In the genomic region with DNA sequence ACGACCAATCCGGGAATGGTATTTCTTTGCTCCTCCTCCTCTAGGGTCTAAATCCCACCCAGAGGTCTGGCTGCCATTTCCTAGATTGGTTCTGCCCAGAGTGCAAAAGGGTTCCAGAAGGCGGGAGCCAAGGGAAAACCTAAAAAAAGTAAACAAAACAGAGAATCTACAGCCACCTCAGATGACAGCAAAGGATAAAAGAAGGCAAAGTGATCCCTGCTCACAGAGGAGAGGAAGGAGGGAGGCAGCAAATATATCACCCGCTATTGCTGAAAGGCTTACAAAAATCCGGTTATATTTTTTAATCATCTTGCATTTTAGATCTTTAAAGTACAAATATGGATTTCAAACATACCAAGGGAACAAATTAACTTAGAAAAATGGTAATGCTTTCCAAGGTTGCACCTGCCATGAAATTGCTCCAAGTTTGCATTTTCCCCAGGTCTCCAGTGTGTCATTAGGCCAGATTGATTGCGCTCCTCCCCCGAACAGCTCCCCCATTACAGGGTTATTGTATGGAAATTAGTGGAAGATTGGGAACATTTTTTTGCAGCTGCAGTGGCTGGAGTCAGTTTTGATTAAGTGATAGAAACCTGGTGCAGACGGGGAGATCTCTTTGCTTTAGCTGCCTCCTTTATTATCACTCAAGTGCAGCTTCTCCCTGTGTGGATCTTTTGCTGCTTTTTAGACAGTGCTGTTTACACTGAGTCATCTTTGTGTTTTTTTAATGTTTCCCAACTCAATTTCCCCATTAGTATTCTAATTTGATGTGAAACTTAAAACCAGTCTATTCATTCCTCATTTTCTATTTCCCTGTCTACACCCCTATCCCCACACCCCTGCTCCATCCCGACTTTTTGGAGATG, we compare ENCODE assay signal across 31 cellular contexts.
DNase-seq lines count a peak whose midpoint lies in the region; ATAC-seq, FAIRE-seq and TF ChIP-seq lines count a peak whose summit lies in the region.
"Had no signal": no experiment of that assay in that cellular context is flagged by ENCODE, and none has a peak within 500 bp of the region (broad histone marks: within the 10 kb centered on the region; RNA-seq: fewer than 3 reads in every experiment).

No MANE protein-coding gene starts in this region.

- H3K36me3 ChIP-seq in H1 (ENCODE audit: control insufficient read depth in 2 of 4, insufficient read depth in 4 of 4, low read length in 3 of 4), result no peaks in the 10 kb centered on the region
- H3K36me3 ChIP-seq in right lobe of liver, result no peaks in the 10 kb centered on the region
- H3K36me3 ChIP-seq in heart right ventricle, result no peaks in the 10 kb centered on the region
- H3K36me3 ChIP-seq: brain microvascular endothelial cell, gastrocnemius medialis, prostate gland, thoracic aorta, uterus had no signal

- H3K4me2 ChIP-seq in H1 (ENCODE audit: insufficient read depth in 1 of 2, low read depth in 2 of 2, low read length in 2 of 2), result no peak overlapping the region
- H3K4me2 ChIP-seq: hepatocyte had no signal

- no peak overlapping the region for H2BK120ac ChIP-seq in H1 (replicated peaks; ENCODE audit: low read depth, low read length)

- no peaks in the 10 kb centered on the region for H3K79me2 ChIP-seq in H1 (ENCODE audit: control insufficient read depth in 1 of 2, insufficient read depth in 2 of 2, low read length in 2 of 2)
- H3K79me2 ChIP-seq: hepatocyte had no signal

- CTCF ChIA-PET in H1 (lab: Charles Lee; ENCODE audit: partially characterized antibody), result no interaction called here

- H4K91ac ChIP-seq in H1 (replicated peaks; ENCODE audit: insufficient read length, low read length), result no peak overlapping the region

- H3K79me1 ChIP-seq in H1 (ENCODE audit: low read depth, low read length), result no peaks in the 10 kb centered on the region

- no peaks in the 10 kb centered on the region for H4K20me1 ChIP-seq in H1 (replicated peaks in 1 of 2; ENCODE audit: control insufficient read depth in 1 of 2, insufficient read depth in 2 of 2, low read length in 2 of 2)

- H2BK20ac ChIP-seq in H1 (ENCODE audit: low read length), result no peak overlapping the region

- H2BK15ac ChIP-seq in H1 (ENCODE audit: low read length), result no peak overlapping the region

- no peak overlapping the region for H3K56ac ChIP-seq in H1 (replicated peaks; ENCODE audit: insufficient read length, low read depth, low read length)

- no peaks in the 10 kb centered on the region for H3K9me3 ChIP-seq in H1 (ENCODE audit: insufficient read depth in 2 of 2, low read depth in 1 of 2, low read length in 1 of 2)
- no peaks in the 10 kb centered on the region for H3K9me3 ChIP-seq in right lobe of liver
- H3K9me3 ChIP-seq in heart right ventricle, result no peaks in the 10 kb centered on the region
- H3K9me3 ChIP-seq: gastrocnemius medialis, mucosa of descending colon, prostate gland, thoracic aorta, uterus had no signal

- H3K27me3 ChIP-seq in H1 (replicated peaks in 1 of 4; ENCODE audit: control insufficient read depth in 3 of 4, extremely low read depth in 1 of 4, insufficient read depth in 3 of 4, low read length in 3 of 4) (no peaks in the 10 kb centered on the region), right lobe of liver (no peaks in the 10 kb centered on the region), heart right ventricle (peaks cover 0 to 56% (median 18%) of the 10 kb centered on the region in 7 donors)
- H3K27me3 ChIP-seq: brain microvascular endothelial cell, gastrocnemius medialis, uterus had no signal

- H3K4me1 ChIP-seq in H1 (replicated peaks in 1 of 4; ENCODE audit: control insufficient read depth in 3 of 4, insufficient read depth in 4 of 4, low read length in 3 of 4), result no peaks in the 10 kb centered on the region; a peak in 1 of 7 replicates
- no peaks in the 10 kb centered on the region for H3K4me1 ChIP-seq in right lobe of liver
- no peaks in the 10 kb centered on the region for H3K4me1 ChIP-seq in heart right ventricle
- H3K4me1 ChIP-seq: gastrocnemius medialis, prostate gland, uterus had no signal

- intact Hi-C loops in right lobe of liver (cut with DNase I) (no loop called here), heart right ventricle (cut with DNase I) (no loop called here)

- TF ChIP-seq EP300 in H1 (IDR thresholded peaks at IDR 0.05; ENCODE audit: borderline replicate concordance in 1 of 2, low read depth in 2 of 2, low read length in 2 of 2), result no peak

- H3K14ac ChIP-seq in H1 (ENCODE audit: insufficient read length), result no peak overlapping the region

- H3K18ac ChIP-seq in H1 (ENCODE audit: extremely low read depth, low read length), result no peak overlapping the region

- H3K4me3 ChIP-seq in H1 (ENCODE audit: extremely low read depth in 1 of 4, insufficient read depth in 2 of 4, low read depth in 3 of 4, low read length in 4 of 4) (no peak overlapping the region), right lobe of liver (no peak overlapping the region), heart right ventricle (no peak overlapping the region)
- H3K4me3 ChIP-seq: gastrocnemius medialis, hepatocyte, mucosa of descending colon, prostate gland, thoracic aorta, uterus had no signal

- 83% methylated on average over 9 of the region's 9 CpGs; no CpG with 5 or more reads in 1 of the 2 experiments for WGBS in H1 (ENCODE audit: extremely low coverage in 1 of 2, insufficient coverage in 1 of 2, insufficient read length in 1 of 2, insufficient replicate concordance in 2 of 2, low coverage in 1 of 2, low lambda C conversion rate in 2 of 2, missing lambda C conversion rate in 1 of 2), 2 experiments
- WGBS in right lobe of liver (ENCODE audit: insufficient coverage, low coverage, low lambda C conversion rate, missing lambda C conversion rate), result 52% methylated on average over 9 of the region's 9 CpGs
- WGBS in heart right ventricle, 2 donors, result 78% methylated on average over 9 of the region's 9 CpGs

- 0 out of 2 replicates have a peak overlapping the region, but pooled peaks have one; percentile 6 for H2AFZ ChIP-seq in H1 (ENCODE audit: low read length)
- H2AFZ ChIP-seq: hepatocyte had no signal

- TF ChIP-seq RAD21 in H1 (IDR thresholded peaks at IDR 0.05 in 1 of 2, conservative IDR thresholded peaks at IDR 0.05 in 1 of 2; ENCODE audit: low read depth in 2 of 2, low read length in 2 of 2), result no peak

- FAIRE-seq in H1 (lab: Jason Lieb, UNC), result no peak

- no peak overlapping the region for H4K8ac ChIP-seq in H1 (ENCODE audit: extremely low read depth, insufficient read depth, low read length)

- H3K4ac ChIP-seq in H1 (replicated peaks; ENCODE audit: insufficient read length, low read depth, low read length), result no peak overlapping the region

- ATAC-seq in right lobe of liver (no peak), heart right ventricle (no peak)
- ATAC-seq: activated CD4-positive, alpha-beta T cell treated with anti-CD3 and anti-CD28 coated beads for 36 hours; activated T-helper 17 cell treated with anti-CD3 and anti-CD28 coated beads, Interleukin-2, amount 50 U/mL, for 72 hours; gastrocnemius medialis; mucosa of descending colon; natural killer cell; Panc1; sciatic nerve; stimulated activated naive CD8-positive, alpha-beta T cell treated with anti-CD3 and anti-CD28 coated beads, Interleukin-15, amount 100 ng/mL, for 72 hours had no signal

- no peaks in the 10 kb centered on the region for H3K23me2 ChIP-seq in H1 (ENCODE audit: low read depth, low read length)

- POLR2A ChIA-PET in H1 (lab: Charles Lee; ENCODE audit: partially characterized antibody), result no interaction called here

- no peak overlapping the region for H3K23ac ChIP-seq in H1 (ENCODE audit: insufficient read length)

- no peak overlapping the region for H2BK12ac ChIP-seq in H1 (ENCODE audit: low read depth, low read length)

- no peak overlapping the region for H4K5ac ChIP-seq in H1 (ENCODE audit: insufficient read length, low read depth, low read length)

- no peak overlapping the region for H3K27ac ChIP-seq in H1 (ENCODE audit: low read depth, low read length)
- H3K27ac ChIP-seq in right lobe of liver, result no peak overlapping the region
- H3K27ac ChIP-seq in heart right ventricle, result no peak overlapping the region
- H3K27ac ChIP-seq: brain microvascular endothelial cell, C4-2B, gastrocnemius medialis, hepatocyte, prostate gland, thoracic aorta, uterus, VCaP had no signal

- no peak overlapping the region for H2BK5ac ChIP-seq in H1 (ENCODE audit: low read depth, low read length)

- TF ChIP-seq CTCF in H1 (IDR thresholded peaks at IDR 0.05; ENCODE audit: control extremely low read depth in 1 of 3, insufficient read depth in 1 of 3, low read depth in 1 of 3, low read length in 3 of 3) (no peak), right lobe of liver (IDR thresholded peaks at IDR 0.05) (no peak), heart right ventricle (IDR thresholded peaks at IDR 0.05) (no peak)

- DNase-seq in NCI-H2081 (lab: John Stamatoyannopoulos, UW), result peak; percentile 7 to 31
- no peak for DNase-seq in NCI-H2081 treated with DMSO at 0.1 percent for 48 hours (lab: John Stamatoyannopoulos, UW)
- DNase-seq in NCI-H1417 (lab: John Stamatoyannopoulos, UW), result peak; percentile 6 to 85 (median 55)
- peak; percentile 20 for DNase-seq in NCI-H69 (lab: John Stamatoyannopoulos, UW)
- no peak for DNase-seq in H1 (ENCODE audit: low read depth in 1 of 2, low spot score in 2 of 2)
- DNase-seq in right lobe of liver, result no peak
- DNase-seq in heart right ventricle, result no peak
- no peak for DNase-seq in activated CD4-positive, alpha-beta T cell treated with anti-CD3 and anti-CD28 coated beads, Interleukin-2, amount 50 U/mL, for 48 hours
- DNase-seq: 8988T; activated CD4-positive, alpha-beta T cell treated with anti-CD3 and anti-CD28 coated beads for 36 hours; amygdala; brain microvascular endothelial cell; Calu3; gastrocnemius medialis; mucosa of descending colon; natural killer cell; NCI-H1092; NCI-H226; occipital lobe; Right ventricle myocardium superior; stimulated activated CD8-positive, alpha-beta memory T cell treated with anti-CD3 and anti-CD28 coated beads, Interleukin-4, amount 100 ng/mL, for 48 hours; stimulated activated naive CD8-positive, alpha-beta T cell treated with anti-CD3 and anti-CD28 coated beads, Interleukin-15, amount 100 ng/mL, for 72 hours; uterus had no signal

- TF ChIP-seq POLR2A in H1 (IDR thresholded peaks at IDR 0.05; ENCODE audit: control extremely low read depth in 1 of 2, low read depth in 2 of 2, low read length in 2 of 2) (no peak), right lobe of liver (IDR thresholded peaks at IDR 0.05) (no peak)

- no peak overlapping the region for H2AK5ac ChIP-seq in H1 (ENCODE audit: low read depth, low read length)

- no peak overlapping the region for H3K9ac ChIP-seq in H1 (replicated peaks in 1 of 4; ENCODE audit: extremely low read depth in 1 of 4, low read depth in 3 of 4, low read length in 3 of 4)

TF ChIP-seq in H1, 55 proteins besides CTCF, POLR2A, EP300 and RAD21:
- no peak for TF ChIP-seq JUN (IDR thresholded peaks at IDR 0.05; ENCODE audit: low read depth, low read length)
- no peak for TF ChIP-seq RXRA (IDR thresholded peaks at IDR 0.05; ENCODE audit: insufficient read depth, low read depth, low read length)

Comparison
In these comparisons a context has a peak if more than half of its experiments do, and no peak if none do; other contexts are left out.
1. DNase-seq: peak in NCI-H2081 (2 of 2), NCI-H1417 (3 of 3) and NCI-H69 (single experiment); none in NCI-H2081 treated with DMSO at 0.1 percent for 48 hours (single experiment), H1 (0 of 2), right lobe of liver (0 of 3), heart right ventricle (0 of 2) and activated CD4-positive, alpha-beta T cell treated with anti-CD3 and anti-CD28 coated beads, Interleukin-2, amount 50 U/mL, for 48 hours (0 of 2).